ENCODE assay signal across 9 cellular contexts in the genomic region with DNA sequence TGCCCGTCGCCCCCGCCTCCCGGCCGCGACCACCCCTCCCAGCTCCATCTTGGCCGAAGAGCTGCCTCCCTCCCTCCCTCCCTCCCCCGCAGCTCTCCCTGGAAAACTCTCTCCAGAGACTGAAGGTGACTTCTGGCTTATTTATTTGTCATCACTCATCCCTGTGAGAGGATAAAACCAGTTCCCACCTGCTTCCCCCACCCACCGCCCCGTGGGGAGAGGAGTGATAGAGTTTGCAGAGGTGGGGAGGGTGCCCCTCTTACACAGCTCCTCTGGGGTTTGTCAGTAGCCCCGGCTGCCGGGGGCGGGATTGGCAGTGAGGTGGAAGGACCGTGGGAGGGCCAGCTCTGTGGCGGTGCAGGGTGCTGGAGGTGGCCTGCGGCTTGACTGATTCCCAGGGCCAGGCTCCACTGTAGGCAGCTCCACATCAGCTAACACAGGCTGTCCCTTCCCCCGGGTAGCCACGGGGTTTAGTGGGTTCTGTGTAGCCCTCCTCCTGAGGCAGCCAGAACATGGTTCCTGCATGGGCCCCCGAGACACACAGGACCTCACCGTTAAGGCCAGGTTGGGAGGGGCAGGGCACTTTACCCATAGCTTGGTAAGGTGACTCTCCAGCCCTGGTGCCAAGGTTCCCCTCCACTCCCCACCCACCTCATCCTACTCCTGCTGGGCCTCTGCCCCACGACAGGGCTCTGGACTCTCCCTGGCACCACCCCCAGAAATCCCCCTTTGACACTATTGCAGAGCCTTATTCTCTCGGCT.
DNase-seq lines count a peak whose midpoint lies in the region; ATAC-seq and TF ChIP-seq lines count a peak whose summit lies in the region.
"Had no signal": no experiment of that assay in that cellular context is flagged by ENCODE, and none has a peak within 500 bp of the region (broad histone marks: within the 10 kb centered on the region; RNA-seq: fewer than 3 reads in every experiment).

No MANE protein-coding gene starts in this region.

- H3K4me1 ChIP-seq in heart left ventricle (peaks cover 0 to 17% (median 0%) of the 10 kb centered on the region in 12 donors), endodermal cell (ENCODE audit: control insufficient read depth, insufficient read depth, low read length) (peaks cover 6% of the 10 kb centered on the region)

- H3K27me3 Mint-ChIP-seq in endodermal cell (ENCODE audit: insufficient read depth), result peaks cover 72% of the 10 kb centered on the region
- peaks cover 87% of the 10 kb centered on the region for H3K27me3 Mint-ChIP-seq in neural crest cell (ENCODE audit: low read depth)

- DNase-seq in heart left ventricle, result peak in 1 of 5 donors; percentile 22
- DNase-seq in left cardiac atrium, result no peak
- DNase-seq in endodermal cell, result no peak
- DNase-seq in neural crest cell (ENCODE audit: low read depth, low spot score), result no peak
- no peak for DNase-seq in NCI-H345 (lab: John Stamatoyannopoulos, UW)
- DNase-seq in activated CD4-positive, alpha-beta T cell treated with anti-CD3 and anti-CD28 coated beads for 4 hours, result no peak
- DNase-seq in middle frontal gyrus (ENCODE audit: extremely low spot score, low spot score), result no peak

- peak overlapping the region in 2 of 12 donors; percentile 31 to 34 for H3K27ac ChIP-seq in heart left ventricle
- H3K27ac ChIP-seq in endodermal cell (ENCODE audit: low read depth, low read length), result no peak overlapping the region
- H3K27ac ChIP-seq: BLaER1 had no signal

- H3K4me1 Mint-ChIP-seq in endodermal cell (peaks cover 16% of the 10 kb centered on the region), neural crest cell (no peaks in the 10 kb centered on the region)

- no peaks in the 10 kb centered on the region for H3K9me3 Mint-ChIP-seq in endodermal cell
- H3K9me3 Mint-ChIP-seq in neural crest cell, result no peaks in the 10 kb centered on the region

- H3K36me3 ChIP-seq in heart left ventricle (no peaks in the 10 kb centered on the region), endodermal cell (ENCODE audit: control insufficient read depth, insufficient read depth, low read length) (no peaks in the 10 kb centered on the region)
- H3K36me3 ChIP-seq: BLaER1 had no signal

- H3K9me3 ChIP-seq in heart left ventricle, result no peaks in the 10 kb centered on the region
- H3K9me3 ChIP-seq in endodermal cell (ENCODE audit: control insufficient read depth, low read length), result no peaks in the 10 kb centered on the region
- H3K9me3 ChIP-seq: BLaER1 had no signal

- H3K4me3 Mint-ChIP-seq in endodermal cell (peak overlapping the region; percentile 44), neural crest cell (peak overlapping the region; percentile 72)

- intact Hi-C loops in heart left ventricle (cut with DNase I) (loop anchor here in 3 of 10 donors (5.0 kb wide), 2 partner anchors 42 to 82 kb away; no protein-coding TSS in a partner anchor), left cardiac atrium (cut with DNase I) (no loop called here)

- H3K27me3 ChIP-seq in heart left ventricle (peaks cover 4 to 38% (median 15%) of the 10 kb centered on the region in 9 donors), endodermal cell (ENCODE audit: control insufficient read depth, insufficient read depth, low read length, poor library complexity, severe bottlenecking) (peaks cover 91% of the 10 kb centered on the region)

- 11 to 30% (median 15%) methylated on average over 13 to 22 of the region's 22 CpGs for WGBS in heart left ventricle, 4 donors
- 38 to 60% methylated on average over 2 to 22 of the region's 22 CpGs for WGBS in endodermal cell (ENCODE audit: insufficient coverage in 1 of 2, insufficient read length in 1 of 2), 2 experiments

- TF ChIP-seq POLR2A in heart left ventricle (IDR thresholded peaks at IDR 0.05), result no peak

- H3K4me3 ChIP-seq in heart left ventricle (peak overlapping the region in 11 of 12 donors; percentile 15 to 62 (median 47)), endodermal cell (ENCODE audit: low read length) (no peak overlapping the region)

- TF ChIP-seq CTCF in heart left ventricle (IDR thresholded peaks at IDR 0.05) (no peak), endodermal cell (conservative IDR thresholded peaks at IDR 0.05) (no peak), neural crest cell (conservative IDR thresholded peaks at IDR 0.05) (no peak)

- H3K27ac Mint-ChIP-seq in endodermal cell, result no peak overlapping the region
- no peak overlapping the region for H3K27ac Mint-ChIP-seq in neural crest cell (ENCODE audit: unreplicated experiment)

- H3K9ac ChIP-seq in endodermal cell (ENCODE audit: extremely low read depth, low read length, poor library complexity, severe bottlenecking), result no peak overlapping the region
- H3K9ac ChIP-seq: BLaER1 had no signal

- peak in 3 of 4 donors; percentile 22 to 41 (median 25) for ATAC-seq in heart left ventricle
- ATAC-seq in left cardiac atrium, result no peak
- no peak for ATAC-seq in HG03520 (IDR thresholded peaks at IDR 0.05; ENCODE audit: unreplicated experiment)

- no peaks in the 10 kb centered on the region for H3K36me3 Mint-ChIP-seq in endodermal cell (ENCODE audit: low read depth)
- no peaks in the 10 kb centered on the region for H3K36me3 Mint-ChIP-seq in neural crest cell (ENCODE audit: low read depth)

Comparison
In these comparisons a context has a peak if more than half of its experiments do, and no peak if none do; other contexts are left out.
1. ATAC-seq: peak in heart left ventricle (3 of 4); none in left cardiac atrium (0 of 2) and HG03520 (single experiment).